15 cellular contexts compared by ENCODE assay signal in genomic region chr14:34180428-34180827, GRCh38.
DNase-seq lines count a peak whose midpoint lies in the region; ATAC-seq and TF ChIP-seq lines count a peak whose summit lies in the region.
"Had no signal": no experiment of that assay in that cellular context is flagged by ENCODE, and none has a peak within 500 bp of the region (broad histone marks: within the 10 kb centered on the region; RNA-seq: fewer than 3 reads in every experiment).

No MANE protein-coding gene starts in this region.

- H3K9me3 ChIP-seq in left ventricle myocardium inferior (replicated peaks) (no peaks in the 10 kb centered on the region), osteoblast (ENCODE audit: low read depth, low read length) (no peaks in the 10 kb centered on the region)
- H3K9me3 ChIP-seq: ovary, upper lobe of left lung had no signal

- H3K27ac Mint-ChIP-seq in activated T-helper 17 cell treated with anti-CD3 and anti-CD28 coated beads, Interleukin-2, amount 50 U/mL, for 72 hours: no peak overlapping the region
- H3K27ac Mint-ChIP-seq in GM23338: no peak overlapping the region; the same call in 1 of the 2 replicates

- H3K4me2 ChIP-seq in osteoblast (ENCODE audit: insufficient read depth, low read length) (no peak overlapping the region), GM23338 (no peak overlapping the region)

- peaks cover 3% of the 10 kb centered on the region; the same call in 1 of the 2 replicates for H3K9me2 ChIP-seq in GM23338 (ENCODE audit: insufficient read depth)

- no peak overlapping the region for H3K27ac ChIP-seq in left ventricle myocardium inferior (replicated peaks)
- no peak overlapping the region for H3K27ac ChIP-seq in osteoblast (ENCODE audit: low read depth, low read length)
- no peak overlapping the region for H3K27ac ChIP-seq in GM23338 (ENCODE audit: low read depth)
- H3K27ac ChIP-seq: HL-60, ovary, upper lobe of left lung had no signal

- H3K4me3 ChIP-seq in left ventricle myocardium inferior (no peak overlapping the region), osteoblast (ENCODE audit: insufficient read depth, low read length) (no peak overlapping the region), GM23338 (no peak overlapping the region)
- H3K4me3 ChIP-seq: ovary, upper lobe of left lung had no signal

- no peaks in the 10 kb centered on the region for H3K4me1 Mint-ChIP-seq in activated T-helper 17 cell treated with anti-CD3 and anti-CD28 coated beads, Interleukin-2, amount 50 U/mL, for 72 hours
- H3K4me1 Mint-ChIP-seq in GM23338: peaks cover 6% of the 10 kb centered on the region; the same call in 2 of the 3 replicates

- H3K27me3 ChIP-seq in left ventricle myocardium inferior (ENCODE audit: low read depth) (no peaks in the 10 kb centered on the region), osteoblast (ENCODE audit: insufficient read depth, low read length) (no peaks in the 10 kb centered on the region), GM23338 (ENCODE audit: insufficient read depth) (no peaks in the 10 kb centered on the region)
- H3K27me3 ChIP-seq: ovary, upper lobe of left lung had no signal

- intact Hi-C loops in Right ventricle myocardium superior (cut with DNase I) (no loop called here), left ventricle myocardium inferior (cut with micrococcal nuclease) (no loop called here)

- DNase-seq in Right ventricle myocardium superior: no peak
- no peak for DNase-seq in left ventricle myocardium inferior
- DNase-seq in NCI-H2107 (lab: John Stamatoyannopoulos, UW): peak; percentile 32
- no peak for DNase-seq in NCI-H82 treated with DMSO at 0.1 percent for 48 hours (lab: John Stamatoyannopoulos, UW; ENCODE audit: unreplicated experiment)
- DNase-seq in osteoblast (ENCODE audit: insufficient read length, low spot score, missing footprints): no peak
- no peak for DNase-seq in GM23338 (ENCODE audit: low spot score)
- DNase-seq: activated naive CD4-positive, alpha-beta T cell treated with Interleukin-2 at 50 U/mL for 16 hours; DND-41; effector CD4-positive, alpha-beta T cell; midbrain; ovary; upper lobe of left lung had no signal

- TF ChIP-seq CTCF in left ventricle myocardium inferior (IDR thresholded peaks at IDR 0.05; ENCODE audit: borderline replicate concordance): no peak
- no peak for TF ChIP-seq CTCF in osteoblast (IDR thresholded peaks at IDR 0.05; ENCODE audit: extremely low read depth, low read depth, low read length)
- no peak for TF ChIP-seq CTCF in GM23338 (conservative IDR thresholded peaks at IDR 0.05; ENCODE audit: low read depth in 2 of 2)

- no peaks in the 10 kb centered on the region for H3K27me3 Mint-ChIP-seq in activated T-helper 17 cell treated with anti-CD3 and anti-CD28 coated beads, Interleukin-2, amount 50 U/mL, for 72 hours
- no peaks in the 10 kb centered on the region for H3K27me3 Mint-ChIP-seq in GM23338 (ENCODE audit: insufficient read depth, low read depth, poor library complexity)

- H4K20me1 ChIP-seq in osteoblast (ENCODE audit: insufficient read depth, low read length) (no peaks in the 10 kb centered on the region), GM23338 (replicated peaks; ENCODE audit: insufficient read depth) (no peaks in the 10 kb centered on the region)

- ATAC-seq in Right ventricle myocardium superior (ENCODE audit: poor library complexity) (peak; percentile 25), HG02973 (IDR thresholded peaks at IDR 0.05; ENCODE audit: unreplicated experiment) (no peak), GM23338 (no peak)
- peak; percentile 68 for ATAC-seq in activated T-helper 17 cell treated with anti-CD3 and anti-CD28 coated beads, Interleukin-2, amount 50 U/mL, for 72 hours (replicated peaks)

- H3F3A ChIP-seq in GM23338 (replicated peaks; ENCODE audit: low read depth): no peaks in the 10 kb centered on the region

- no peaks in the 10 kb centered on the region for H3K36me3 ChIP-seq in left ventricle myocardium inferior
- H3K36me3 ChIP-seq in osteoblast (ENCODE audit: insufficient read depth, low read length): no peaks in the 10 kb centered on the region
- no peaks in the 10 kb centered on the region for H3K36me3 ChIP-seq in GM23338 (ENCODE audit: insufficient read depth)
- H3K36me3 ChIP-seq: ovary, upper lobe of left lung had no signal

- H3K9me3 Mint-ChIP-seq in activated T-helper 17 cell treated with anti-CD3 and anti-CD28 coated beads, Interleukin-2, amount 50 U/mL, for 72 hours: no peaks in the 10 kb centered on the region
- H3K9me3 Mint-ChIP-seq in GM23338: no peaks in the 10 kb centered on the region

- H3K36me3 Mint-ChIP-seq in activated T-helper 17 cell treated with anti-CD3 and anti-CD28 coated beads, Interleukin-2, amount 50 U/mL, for 72 hours (ENCODE audit: low read depth): no peaks in the 10 kb centered on the region
- H3K36me3 Mint-ChIP-seq in GM23338 (ENCODE audit: low read depth): no peaks in the 10 kb centered on the region

- H2AFZ ChIP-seq in osteoblast (ENCODE audit: low read length) (no peak overlapping the region), GM23338 (no peak overlapping the region)

- H3K79me2 ChIP-seq in osteoblast (ENCODE audit: insufficient read depth, low read length) (no peaks in the 10 kb centered on the region), GM23338 (replicated peaks; ENCODE audit: insufficient read depth) (no peaks in the 10 kb centered on the region)

- no peak overlapping the region for H3K4me3 Mint-ChIP-seq in activated T-helper 17 cell treated with anti-CD3 and anti-CD28 coated beads, Interleukin-2, amount 50 U/mL, for 72 hours
- H3K4me3 Mint-ChIP-seq in GM23338: no peak overlapping the region

- H3K4me1 ChIP-seq in left ventricle myocardium inferior: peaks cover 9% of the 10 kb centered on the region
- no peaks in the 10 kb centered on the region for H3K4me1 ChIP-seq in osteoblast (ENCODE audit: insufficient read depth, low read length)
- H3K4me1 ChIP-seq in GM23338 (ENCODE audit: insufficient read depth): no peaks in the 10 kb centered on the region

TF ChIP-seq in GM23338, 12 proteins besides CTCF, POLR2A, EP300 and RAD21:
- TF ChIP-seq JUNB (IDR thresholded peaks at IDR 0.05; ENCODE audit: unreplicated experiment): no peak
TF ChIP-seq in GM23338: peak in this region for 0.

Comparison
In these comparisons a context has a peak if more than half of its experiments do, and no peak if none do; other contexts are left out.
1. ATAC-seq: peak in Right ventricle myocardium superior (single experiment) and activated T-helper 17 cell treated with anti-CD3 and anti-CD28 coated beads, Interleukin-2, amount 50 U/mL, for 72 hours (single experiment); none in HG02973 (single experiment) and GM23338 (single experiment).